In the genomic region with DNA sequence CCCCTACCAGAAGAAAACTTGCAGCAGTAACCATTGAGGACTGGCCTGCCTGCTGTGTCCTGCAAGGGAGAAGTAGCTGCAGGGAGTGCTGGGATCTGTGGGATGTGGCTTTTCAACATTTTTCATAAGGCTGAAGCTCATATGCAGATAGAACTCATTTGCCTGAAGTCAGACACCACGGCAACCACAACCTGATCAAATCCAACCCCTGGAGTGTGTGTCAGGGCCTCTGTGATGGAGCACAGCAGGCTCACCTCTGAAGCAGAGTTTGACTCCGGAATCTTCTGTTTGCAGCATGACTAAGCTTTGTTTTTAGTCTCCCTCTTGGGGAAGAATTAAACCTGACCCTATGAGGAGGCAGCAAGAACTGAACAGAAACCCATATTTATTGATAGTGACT, we compare ENCODE assay signal across 19 cellular contexts.
"Had no signal": no experiment of that assay in that cellular context is flagged by ENCODE, and none has a peak within 500 bp of the region (broad histone marks: within the 10 kb centered on the region; RNA-seq: fewer than 3 reads in every experiment).

No MANE protein-coding gene starts in this region.

- DNase-seq: activated CD4-positive, alpha-beta T cell treated with anti-CD3 and anti-CD28 coated beads for 48 hours; activated CD4-positive, CD25-positive, alpha-beta regulatory T cell; activated CD8-positive, alpha-beta T cell treated with anti-CD3 and anti-CD28 coated beads for 36 hours; activated naive CD4-positive, alpha-beta T cell treated with anti-CD3 and anti-CD28 coated beads, Interleukin-2, amount 10 ng/mL, durations not matched to agents 7 days and 5 days; activated naive CD8-positive, alpha-beta T cell treated with anti-CD3 and anti-CD28 coated beads, Interleukin-2, amount 50 U/mL, for 24 hours; activated T-cell treated with anti-CD3 and anti-CD28 coated beads, Interleukin-2, amount 50 U/mL, for 24 hours; aorta; foreskin melanocyte; glutamatergic neuron; hippocampal formation; left lung; nephron progenitor cell; right cardiac atrium; T-helper 1 cell; T-helper 9 cell; transverse colon; uterus had no signal

- H3K9me3 ChIP-seq: left lung, prostate gland, transverse colon, uterus had no signal

- H3K27me3 Mint-ChIP-seq: activated CD8-positive, alpha-beta T cell treated with anti-CD3 and anti-CD28 coated beads for 36 hours; activated naive CD4-positive, alpha-beta T cell treated with anti-CD3 and anti-CD28 coated beads, Interleukin-2, amount 10 ng/mL, durations not matched to agents 7 days and 5 days; activated naive CD8-positive, alpha-beta T cell treated with anti-CD3 and anti-CD28 coated beads, Interleukin-2, amount 50 U/mL, for 24 hours; activated T-cell treated with anti-CD3 and anti-CD28 coated beads, Interleukin-2, amount 50 U/mL, for 24 hours; stimulated activated naive CD8-positive, alpha-beta T cell treated with anti-CD3 and anti-CD28 coated beads, Interleukin-15, Interleukin-2, amounts not matched to agents 100 ng/mL and 50 ng/mL, for 24 hours had no signal

- H3K4me3 ChIP-seq: left lung, prostate gland, transverse colon, uterus had no signal

- H3K27ac Mint-ChIP-seq: activated CD8-positive, alpha-beta T cell treated with anti-CD3 and anti-CD28 coated beads for 36 hours; activated naive CD4-positive, alpha-beta T cell treated with anti-CD3 and anti-CD28 coated beads, Interleukin-2, amount 10 ng/mL, durations not matched to agents 7 days and 5 days; activated naive CD8-positive, alpha-beta T cell treated with anti-CD3 and anti-CD28 coated beads, Interleukin-2, amount 50 U/mL, for 24 hours; activated T-cell treated with anti-CD3 and anti-CD28 coated beads, Interleukin-2, amount 50 U/mL, for 24 hours; nephron progenitor cell; stimulated activated naive CD8-positive, alpha-beta T cell treated with anti-CD3 and anti-CD28 coated beads, Interleukin-15, Interleukin-2, amounts not matched to agents 100 ng/mL and 50 ng/mL, for 24 hours had no signal

- H3K4me1 ChIP-seq: left lung, prostate gland, uterus had no signal

- H3K9me3 Mint-ChIP-seq: activated naive CD8-positive, alpha-beta T cell treated with anti-CD3 and anti-CD28 coated beads, Interleukin-2, amount 50 U/mL, for 24 hours had no signal

- H3K4me3 Mint-ChIP-seq: activated CD8-positive, alpha-beta T cell treated with anti-CD3 and anti-CD28 coated beads for 36 hours; activated naive CD4-positive, alpha-beta T cell treated with anti-CD3 and anti-CD28 coated beads, Interleukin-2, amount 10 ng/mL, durations not matched to agents 7 days and 5 days; activated naive CD8-positive, alpha-beta T cell treated with anti-CD3 and anti-CD28 coated beads, Interleukin-2, amount 50 U/mL, for 24 hours; activated T-cell treated with anti-CD3 and anti-CD28 coated beads, Interleukin-2, amount 50 U/mL, for 24 hours; nephron progenitor cell; stimulated activated naive CD8-positive, alpha-beta T cell treated with anti-CD3 and anti-CD28 coated beads, Interleukin-15, Interleukin-2, amounts not matched to agents 100 ng/mL and 50 ng/mL, for 24 hours had no signal

- H3K27me3 ChIP-seq: left lung, transverse colon, uterus had no signal

- ATAC-seq: activated CD8-positive, alpha-beta T cell treated with anti-CD3 and anti-CD28 coated beads for 36 hours; activated naive CD8-positive, alpha-beta T cell treated with anti-CD3 and anti-CD28 coated beads, Interleukin-2, amount 50 U/mL, for 24 hours; left lung; right cardiac atrium had no signal

- H3K36me3 Mint-ChIP-seq: activated naive CD4-positive, alpha-beta T cell treated with anti-CD3 and anti-CD28 coated beads, Interleukin-2, amount 10 ng/mL, durations not matched to agents 7 days and 5 days had no signal

- H3K4me1 Mint-ChIP-seq: activated naive CD4-positive, alpha-beta T cell treated with anti-CD3 and anti-CD28 coated beads, Interleukin-2, amount 10 ng/mL, durations not matched to agents 7 days and 5 days; activated naive CD8-positive, alpha-beta T cell treated with anti-CD3 and anti-CD28 coated beads, Interleukin-2, amount 50 U/mL, for 24 hours had no signal

- H3K27ac ChIP-seq: left lung, prostate gland, transverse colon, uterus had no signal

- H3K36me3 ChIP-seq: left lung, prostate gland, transverse colon, uterus had no signal
